ENCODE assay signal across 10 cellular contexts in genomic region chr22:46591890-46592289, GRCh38. TPM values are rescaled to one million over a fixed set of nuclear protein-coding genes. Genes with fewer than 3 reads are reported as not detected.
DNase-seq lines count a peak whose midpoint lies in the region; ATAC-seq, FAIRE-seq and TF ChIP-seq lines count a peak whose summit lies in the region.
"Had no signal": no experiment of that assay in that cellular context is flagged by ENCODE, and none has a peak within 500 bp of the region (broad histone marks: within the 10 kb centered on the region; RNA-seq: fewer than 3 reads in every experiment).

No MANE protein-coding gene starts in this region.

- H3K4me1 Mint-ChIP-seq in activated T-cell treated with anti-CD3 and anti-CD28 coated beads, Interleukin-2, amount 50 U/mL, for 4 hours (ENCODE audit: low read depth), result peaks cover 30% of the 10 kb centered on the region
- H3K4me1 Mint-ChIP-seq in astrocyte (ENCODE audit: low read depth, unreplicated experiment) (peaks cover 21% of the 10 kb centered on the region), memory B cell (peaks cover 40% of the 10 kb centered on the region)

- H2AFZ ChIP-seq in astrocyte (ENCODE audit: low read depth, low read length), result no peak overlapping the region

- H3K4me3 Mint-ChIP-seq in activated T-cell treated with anti-CD3 and anti-CD28 coated beads, Interleukin-2, amount 50 U/mL, for 4 hours, result peak overlapping the region; percentile 70
- H3K4me3 Mint-ChIP-seq in astrocyte (ENCODE audit: unreplicated experiment), result peak overlapping the region; percentile 73
- H3K4me3 Mint-ChIP-seq in memory B cell, result peak overlapping the region; percentile 84

- H3K4me1 ChIP-seq in astrocyte (ENCODE audit: insufficient read depth, low read length), result peaks cover 25% of the 10 kb centered on the region
- H3K4me1 ChIP-seq in thyroid gland, result peaks cover 90 to 92% of the 10 kb centered on the region in 2 donors

- H3K27ac ChIP-seq in astrocyte (ENCODE audit: low read depth, low read length) (peak overlapping the region; percentile 66), thyroid gland (peak overlapping the region; percentile 14 to 68 (median 20))

- DNase-seq in activated T-cell treated with anti-CD3 and anti-CD28 coated beads, Interleukin-2, amount 50 U/mL, for 4 hours, result no peak
- DNase-seq in activated T-cell treated with anti-CD3 and anti-CD28 coated beads for 4 hours, result no peak
- no peak for DNase-seq in astrocyte (ENCODE audit: low read depth)
- no peak for DNase-seq in memory B cell (ENCODE audit: low spot score in 2 of 2)
- no peak for DNase-seq in thyroid gland
- no peak for DNase-seq in foreskin melanocyte
- DNase-seq in left colon, result no peak
- DNase-seq: NCI-H510A treated with DMSO at 0.1 percent for 48 hours had no signal

- H3K36me3 Mint-ChIP-seq in activated T-cell treated with anti-CD3 and anti-CD28 coated beads, Interleukin-2, amount 50 U/mL, for 4 hours (ENCODE audit: insufficient read depth), result no peaks in the 10 kb centered on the region
- H3K36me3 Mint-ChIP-seq in astrocyte (ENCODE audit: low read depth, unreplicated experiment) (no peaks in the 10 kb centered on the region), memory B cell (peaks cover 2% of the 10 kb centered on the region)

- peaks cover 42% of the 10 kb centered on the region for H4K20me1 ChIP-seq in astrocyte (ENCODE audit: insufficient read depth, low read length)

- TF ChIP-seq POLR2A in thyroid gland (IDR thresholded peaks at IDR 0.05), result no peak

- H3K9ac ChIP-seq in astrocyte (ENCODE audit: low read length), result peak overlapping the region; percentile 51

- TF ChIP-seq CTCF in astrocyte (IDR thresholded peaks at IDR 0.05; ENCODE audit: insufficient read depth, low read depth, low read length), result no peak
- no peak for TF ChIP-seq CTCF in thyroid gland (IDR thresholded peaks at IDR 0.05)

- no peak overlapping the region for H3K4me3 ChIP-seq in astrocyte (ENCODE audit: insufficient read depth, low read depth, low read length)
- H3K4me3 ChIP-seq in thyroid gland (replicated peaks in 1 of 3), result no peak overlapping the region

- H3K27ac Mint-ChIP-seq in astrocyte (ENCODE audit: unreplicated experiment), result peak overlapping the region; percentile 95
- H3K27ac Mint-ChIP-seq in memory B cell, result peak overlapping the region; percentile 84

- no peak for FAIRE-seq in astrocyte (lab: Jason Lieb, UNC)

- no peak for ATAC-seq in activated T-cell treated with anti-CD3 and anti-CD28 coated beads, Interleukin-2, amount 50 U/mL, for 4 hours
- no peak for ATAC-seq in memory B cell (ENCODE audit: low read depth)
- ATAC-seq in HG03097 (IDR thresholded peaks at IDR 0.05; ENCODE audit: low FRiP score, unreplicated experiment), result no peak
- no peak for ATAC-seq in left colon
- ATAC-seq: SK-N-SH treated with all-trans-retinoic acid at 6 μM for 48 hours had no signal

- H3K27me3 Mint-ChIP-seq in activated T-cell treated with anti-CD3 and anti-CD28 coated beads, Interleukin-2, amount 50 U/mL, for 4 hours (ENCODE audit: low read depth), result no peaks in the 10 kb centered on the region
- H3K27me3 Mint-ChIP-seq in astrocyte (ENCODE audit: low read depth, unreplicated experiment), result peaks cover 4% of the 10 kb centered on the region
- H3K27me3 Mint-ChIP-seq in memory B cell, result no peaks in the 10 kb centered on the region

- peaks cover 19% of the 10 kb centered on the region for H3K79me2 ChIP-seq in astrocyte (ENCODE audit: insufficient read depth, low read length)

- peaks cover 2% of the 10 kb centered on the region for H3K27me3 ChIP-seq in astrocyte (ENCODE audit: insufficient read depth, low read length)
- H3K27me3 ChIP-seq in thyroid gland, result no peaks in the 10 kb centered on the region

- 80 to 83% methylated on average over 4 to 5 of the region's 7 CpGs for WGBS in thyroid gland, 2 donors

- no peaks in the 10 kb centered on the region for H3K9me3 Mint-ChIP-seq in activated T-cell treated with anti-CD3 and anti-CD28 coated beads, Interleukin-2, amount 50 U/mL, for 4 hours
- H3K9me3 Mint-ChIP-seq in astrocyte (ENCODE audit: unreplicated experiment) (no peaks in the 10 kb centered on the region), memory B cell (no peaks in the 10 kb centered on the region)

- intact Hi-C loops in thyroid gland (cut with DNase I), result no loop called here
- intact Hi-C loops in left colon (cut with DNase I, micrococcal nuclease), result no loop called here

- H3K36me3 ChIP-seq in astrocyte (ENCODE audit: insufficient read depth, low read length) (no peaks in the 10 kb centered on the region), thyroid gland (no peaks in the 10 kb centered on the region)

- H3K9me3 ChIP-seq in astrocyte (ENCODE audit: insufficient read depth, low read depth, low read length) (no peaks in the 10 kb centered on the region), thyroid gland (no peaks in the 10 kb centered on the region)

- peak overlapping the region; percentile 82 for H3K4me2 ChIP-seq in astrocyte (ENCODE audit: low read length)

RNA-seq across cellular contexts. Expression of gene GRAMD4, which starts 28.3 kb away (rescaled TPM):
- total RNA-seq in activated T-cell treated with anti-CD3 and anti-CD28 coated beads, Interleukin-2, amount 50 U/mL, for 4 hours, result 10 to 100 TPM; 30.9 to 35.4 (median 33.0) TPM
- 14.3 and 17.8 TPM in 2 replicates for total RNA-seq in astrocyte
- 100 to 1,000 TPM in 1 of 4 donors, 10 to 100 TPM in 3; 33.5 to 193 (median 62.1) TPM for total RNA-seq in thyroid gland
- 100 to 1,000 TPM; 178 to 213 TPM for total RNA-seq in left colon

RNA-seq across cellular contexts. Expression of gene CELSR1, which starts 54.5 kb away (rescaled TPM):
- under 1 TPM; 0.22 to 0.63 (median 0.38) TPM for total RNA-seq in activated T-cell treated with anti-CD3 and anti-CD28 coated beads, Interleukin-2, amount 50 U/mL, for 4 hours
- total RNA-seq in astrocyte (27.6 and 38.5 TPM in 2 replicates), thyroid gland (10 to 100 TPM; 18.4 to 56.0 (median 31.0) TPM), left colon (1 to 10 TPM; 1.8 to 4.9 TPM)
